Comparison of ENCODE assay signal across 9 cellular contexts in genomic region chr1:234957330-234958065, GRCh38.
DNase-seq lines count a peak whose midpoint lies in the region; ATAC-seq and TF ChIP-seq lines count a peak whose summit lies in the region.
"Had no signal": no experiment of that assay in that cellular context is flagged by ENCODE, and none has a peak within 500 bp of the region (broad histone marks: within the 10 kb centered on the region; RNA-seq: fewer than 3 reads in every experiment).

No MANE protein-coding gene starts in this region.

- H3K4me3 ChIP-seq in right atrium auricular region (no peak overlapping the region), skeletal muscle cell (ENCODE audit: low read depth, low read length) (no peak overlapping the region)
- H3K4me3 ChIP-seq: upper lobe of left lung had no signal

- ATAC-seq in left ventricle myocardium superior: no peak
- no peak for ATAC-seq in GM19351 (IDR thresholded peaks at IDR 0.05; ENCODE audit: unreplicated experiment)
- ATAC-seq in GM21390 (IDR thresholded peaks at IDR 0.05; ENCODE audit: unreplicated experiment): no peak
- no peak for ATAC-seq in HG02642 (IDR thresholded peaks at IDR 0.05; ENCODE audit: poor library complexity, unreplicated experiment)

- H3K27ac ChIP-seq in right atrium auricular region: no peak overlapping the region

- no peaks in the 10 kb centered on the region for H3K9me3 ChIP-seq in right atrium auricular region
- H3K9me3 ChIP-seq: upper lobe of left lung had no signal

- H3K27me3 ChIP-seq in right atrium auricular region: no peaks in the 10 kb centered on the region
- H3K27me3 ChIP-seq: upper lobe of left lung had no signal

- intact Hi-C loops in left ventricle myocardium superior (cut with micrococcal nuclease): no loop called here

- DNase-seq in right atrium auricular region (ENCODE audit: low spot score) (peak; percentile 55), left ventricle myocardium superior (no peak), SHP77 treated with DMSO at 0.1 percent for 48 hours (lab: John Stamatoyannopoulos, UW) (peak; percentile 94), fibroblast of peridontal ligament (ENCODE audit: extremely low read depth) (peak; percentile 79), skeletal muscle cell (ENCODE audit: low read depth) (peak; percentile 83)

- H3K36me3 ChIP-seq in right atrium auricular region: no peaks in the 10 kb centered on the region
- H3K36me3 ChIP-seq: upper lobe of left lung had no signal

- no peak for TF ChIP-seq CTCF in right atrium auricular region (IDR thresholded peaks at IDR 0.05)

- peaks cover 0 to 55% of the 10 kb centered on the region in 2 donors for H3K4me1 ChIP-seq in right atrium auricular region
